Comparison of ENCODE assay signal across 8 cellular contexts in genomic region chr1:91885331-91885715, GRCh38. TPM values are rescaled to one million over a fixed set of nuclear protein-coding genes. Genes with fewer than 3 reads are reported as not detected.
DNase-seq lines count a peak whose midpoint lies in the region; ATAC-seq and TF ChIP-seq lines count a peak whose summit lies in the region.

No MANE protein-coding gene starts in this region.

- peak overlapping the region; percentile 68 for H3K4me3 ChIP-seq in WERI-Rb-1 (ENCODE audit: low read depth, low read length)
- H3K4me3 ChIP-seq in endodermal cell (ENCODE audit: low read length) = peak overlapping the region; percentile 80

- TF ChIP-seq CTCF in WERI-Rb-1 (IDR thresholded peaks at IDR 0.05; ENCODE audit: low read depth, low read length) (no peak), endodermal cell (conservative IDR thresholded peaks at IDR 0.05) (no peak)

- ATAC-seq in HG02642 (IDR thresholded peaks at IDR 0.05; ENCODE audit: poor library complexity, unreplicated experiment) = peak; percentile 18

- no peaks in the 10 kb centered on the region for H3K27me3 ChIP-seq in WERI-Rb-1 (ENCODE audit: insufficient read depth, low read depth, severe bottlenecking)
- peaks cover 38% of the 10 kb centered on the region for H3K27me3 ChIP-seq in endodermal cell (ENCODE audit: control insufficient read depth, insufficient read depth, low read length, poor library complexity, severe bottlenecking)

- peaks cover 48% of the 10 kb centered on the region for H3K27me3 Mint-ChIP-seq in endodermal cell (ENCODE audit: insufficient read depth)

- peak; percentile 47 for DNase-seq in EL
- DNase-seq in WERI-Rb-1 = peak; percentile 11
- no peak for DNase-seq in endodermal cell
- DNase-seq in myocyte (ENCODE audit: low read depth) = peak; percentile 48
- no peak for DNase-seq in LoVo (ENCODE audit: low spot score)
- DNase-seq in superior temporal gyrus (ENCODE audit: extremely low spot score) = no peak
- no peak for DNase-seq in DMS79 treated with DMSO at 0.1 percent for 48 hours (lab: John Stamatoyannopoulos, UW)

- H3K27ac Mint-ChIP-seq in endodermal cell = no peak overlapping the region

- H3K9me3 Mint-ChIP-seq in endodermal cell = no peaks in the 10 kb centered on the region

- H3K4me3 Mint-ChIP-seq in endodermal cell = peak overlapping the region; percentile 73

- H3K9me3 ChIP-seq in WERI-Rb-1 (ENCODE audit: severe bottlenecking) = no peaks in the 10 kb centered on the region
- no peaks in the 10 kb centered on the region for H3K9me3 ChIP-seq in endodermal cell (ENCODE audit: control insufficient read depth, low read length)

- H3K36me3 ChIP-seq in WERI-Rb-1 (no peaks in the 10 kb centered on the region), endodermal cell (ENCODE audit: control insufficient read depth, insufficient read depth, low read length) (no peaks in the 10 kb centered on the region)

- H3K4me1 Mint-ChIP-seq in endodermal cell = peaks cover 13% of the 10 kb centered on the region

- no peaks in the 10 kb centered on the region for H3K36me3 Mint-ChIP-seq in endodermal cell (ENCODE audit: low read depth)

- peak overlapping the region; percentile 59 for H3K27ac ChIP-seq in WERI-Rb-1
- H3K27ac ChIP-seq in endodermal cell (ENCODE audit: low read depth, low read length) = no peak overlapping the region

- H3K9ac ChIP-seq in endodermal cell (ENCODE audit: extremely low read depth, low read length, poor library complexity, severe bottlenecking) = peak overlapping the region; percentile 20

- peaks cover 4% of the 10 kb centered on the region for H3K4me1 ChIP-seq in endodermal cell (ENCODE audit: control insufficient read depth, insufficient read depth, low read length)

- 0% methylated on average over 6 to 39 of the region's 39 CpGs for WGBS in endodermal cell (ENCODE audit: insufficient coverage in 1 of 2, insufficient read length in 1 of 2), 2 experiments

RNA-seq across cellular contexts. Expression of gene TGFBR3, which starts 0.6 kb away (rescaled TPM):
- total RNA-seq in endodermal cell = 1 to 10 TPM; 8.1 to 8.5 TPM
- polyA plus RNA-seq in endodermal cell (2013, experiment 1 of 2) = 6.0 TPM
- 6.9 TPM for polyA plus RNA-seq in endodermal cell (2013, experiment 2 of 2)
- total RNA-seq in myocyte = 2.5 and 2.7 TPM in 2 replicates
- 0.40 TPM for polyA plus RNA-seq in myocyte (2012)

Comparison
In these comparisons a context has a peak if more than half of its experiments do, and no peak if none do; other contexts are left out.
1. DNase-seq: peak in EL (single experiment), WERI-Rb-1 (single experiment) and myocyte (single experiment); none in endodermal cell (single experiment), LoVo (single experiment), superior temporal gyrus (single experiment) and DMS79 treated with DMSO at 0.1 percent for 48 hours (single experiment).